ENCODE assay signal across 1 cellular context in genomic region chr2:233041722-233042323, GRCh38.
TF ChIP-seq lines count a peak whose summit lies in the region.

No MANE protein-coding gene starts in this region.

TF ChIP-seq in H1, 55 proteins besides CTCF, POLR2A, EP300 and RAD21:
- no peak for TF ChIP-seq BRCA1 (IDR thresholded peaks at IDR 0.05; ENCODE audit: low read depth, low read length)
- TF ChIP-seq CHD1 (IDR thresholded peaks at IDR 0.05; ENCODE audit: low read depth, low read length), result no peak
- no peak for TF ChIP-seq SP4 (IDR thresholded peaks at IDR 0.05; ENCODE audit: low read length)
- TF ChIP-seq GABPA (IDR thresholded peaks at IDR 0.05; ENCODE audit: borderline replicate concordance, insufficient read depth, low read length), result no peak
- TF ChIP-seq POLR2AphosphoS5 (IDR thresholded peaks at IDR 0.05; ENCODE audit: low read depth, low read length), result no peak
- no peak for TF ChIP-seq TAF7 (optimal IDR thresholded peaks at IDR 0.05; ENCODE audit: borderline replicate concordance, low read depth, low read length)
- no peak for TF ChIP-seq ZNF274 (IDR thresholded peaks at IDR 0.05; ENCODE audit: borderline replicate concordance, extremely low read depth, low read length)
- TF ChIP-seq BACH1 (IDR thresholded peaks at IDR 0.05; ENCODE audit: low read length), result no peak
- no peak for TF ChIP-seq TAF1 (IDR thresholded peaks at IDR 0.05; ENCODE audit: low read depth, low read length)
- no peak for TF ChIP-seq SP1 (IDR thresholded peaks at IDR 0.05; ENCODE audit: low read depth, low read length)
- no peak for TF ChIP-seq USF2 (IDR thresholded peaks at IDR 0.05; ENCODE audit: low read length)
- TF ChIP-seq SP2 (IDR thresholded peaks at IDR 0.05; ENCODE audit: low read length), result no peak
- no peak for TF ChIP-seq MAX (IDR thresholded peaks at IDR 0.05)
- no peak for TF ChIP-seq CREB1 (IDR thresholded peaks at IDR 0.05)
- no peak for TF ChIP-seq FOSL1 (IDR thresholded peaks at IDR 0.05; ENCODE audit: insufficient read depth, low read depth, low read length)
- TF ChIP-seq TEAD4 (IDR thresholded peaks at IDR 0.05; ENCODE audit: low read depth, low read length), result no peak
- no peak for TF ChIP-seq TCF12 (IDR thresholded peaks at IDR 0.05; ENCODE audit: low read depth, low read length)
- no peak for TF ChIP-seq KDM1A (IDR thresholded peaks at IDR 0.05; ENCODE audit: borderline replicate concordance, low read length)
- no peak for TF ChIP-seq SAP30 (IDR thresholded peaks at IDR 0.05; ENCODE audit: insufficient read depth, insufficient replicate concordance, low read length)
